Comparison of ENCODE assay signal across 20 cellular contexts in the genomic region with DNA sequence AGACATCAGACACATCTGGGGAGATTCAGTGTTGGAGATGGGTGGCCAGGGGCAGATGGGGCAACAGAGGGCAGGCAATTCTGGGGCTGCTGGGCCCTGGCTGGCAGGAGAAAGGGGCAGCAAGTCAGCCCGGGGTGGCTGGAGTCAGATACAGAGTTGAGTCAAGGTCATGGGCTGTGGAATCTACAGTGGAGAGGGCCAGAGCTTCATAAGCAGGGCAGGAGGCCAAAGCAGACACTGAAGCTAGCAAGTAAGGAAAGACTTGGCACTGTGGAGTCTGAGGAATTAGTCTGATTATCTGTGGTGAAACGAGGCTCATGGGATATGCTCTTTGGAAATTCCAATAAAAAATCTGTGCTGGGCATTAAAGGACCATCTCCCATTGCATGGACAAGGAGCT.
A peak's percentile ranks its signal among the peaks of the same experiment; 100 is the strongest.
DNase-seq lines count a peak whose midpoint lies in the region; ATAC-seq lines count a peak whose summit lies in the region.
"Had no signal": no experiment of that assay in that cellular context is flagged by ENCODE, and none has a peak within 500 bp of the region (broad histone marks: within the 10 kb centered on the region; RNA-seq: fewer than 3 reads in every experiment).

No MANE protein-coding gene starts in this region.

- H3K4me3 ChIP-seq in esophagus (ENCODE audit: low read depth in 1 of 2, low read length in 2 of 2) (no peak overlapping the region), skin epidermis (no peak overlapping the region)
- H3K4me3 ChIP-seq: HAP-1 had no signal

- H3K9me3 ChIP-seq in esophagus (ENCODE audit: control insufficient read depth in 2 of 2, insufficient read depth in 1 of 2, low read depth in 1 of 2, low read length in 1 of 2) = no peaks in the 10 kb centered on the region
- H3K9me3 ChIP-seq: HAP-1 had no signal

- no peaks in the 10 kb centered on the region for H3K36me3 ChIP-seq in esophagus (ENCODE audit: control insufficient read depth in 2 of 2, insufficient read depth in 2 of 2, low read length in 1 of 2)
- H3K36me3 ChIP-seq: HAP-1 had no signal

- peaks cover 0 to 5% of the 10 kb centered on the region in 2 donors for H3K4me1 ChIP-seq in esophagus (ENCODE audit: control insufficient read depth in 2 of 2, insufficient read depth in 2 of 2, low read length in 1 of 2)
- H3K4me1 ChIP-seq: HAP-1 had no signal

- H3K27ac ChIP-seq in esophagus (ENCODE audit: low read depth in 2 of 2, low read length in 1 of 2) = peak overlapping the region; percentile 69 to 75
- H3K27ac ChIP-seq in skin epidermis = peak overlapping the region in 19 of 21 experiments; percentile 41 to 87 (median 67)
- H3K27ac ChIP-seq: KMS-11 had no signal

- ATAC-seq in left colon = no peak
- ATAC-seq: Panc1; stimulated activated memory B cell treated with anti-CD40 and anti-IgM and Interleukin-4, amounts not matched to agents 10 μg/mL and 1 μg/mL and 100 μg/mL, for 72 hours had no signal

- peak; percentile 76 for DNase-seq in GM03348 (ENCODE audit: low spot score)
- DNase-seq in left colon = peak; percentile 18 to 47
- DNase-seq in EL = no peak
- DNase-seq in DMS53 (lab: John Stamatoyannopoulos, UW) = no peak
- no peak for DNase-seq in OCI-M1 (lab: John Stamatoyannopoulos, UW)
- no peak for DNase-seq in NCI-H226
- DNase-seq: activated CD4-positive, alpha-beta T cell treated with anti-CD3 and anti-CD28 coated beads for 4 hours; activated T-cell treated with anti-CD3 and anti-CD28 coated beads, Interleukin-2, amount 50 U/mL, for 24 hours; Calu3; erythroblast; naive B cell; NCI-H146; NCI-H524 treated with DMSO at 0.1 percent for 48 hours; stimulated activated CD4-positive, alpha-beta T cell treated with anti-CD3 and anti-CD28 coated beads, Interleukin-4, amount 100 ng/mL, for 4 hours had no signal

- H3K27me3 ChIP-seq in esophagus (ENCODE audit: control insufficient read depth in 1 of 2, insufficient read depth in 2 of 2, low read length in 2 of 2) = no peaks in the 10 kb centered on the region

- intact Hi-C loops in left colon (cut with DNase I, micrococcal nuclease) = no loop called here

- 21 to 32% methylated on average over 2 of the region's 2 CpGs for WGBS in esophagus, 2 donors

Comparison
In these comparisons a context has a peak if more than half of its experiments do, and no peak if none do; other contexts are left out.
1. DNase-seq: peak in GM03348 (single experiment) and left colon (2 of 2); none in EL (single experiment), DMS53 (single experiment), OCI-M1 (single experiment) and NCI-H226 (single experiment).